ENCODE assay signal across 17 cellular contexts in genomic region chr10:31194986-31195385, GRCh38.
DNase-seq lines count a peak whose midpoint lies in the region; TF ChIP-seq lines count a peak whose summit lies in the region.
"Had no signal": no experiment of that assay in that cellular context is flagged by ENCODE, and none has a peak within 500 bp of the region (broad histone marks: within the 10 kb centered on the region; RNA-seq: fewer than 3 reads in every experiment).

No MANE protein-coding gene starts in this region.

- POLR2A ChIA-PET in MCF 10A (lab: Yijun Ruan, JAX), result no interaction called here

- H3K27me3 ChIP-seq in breast epithelium (no peaks in the 10 kb centered on the region), SJCRH30 (no peaks in the 10 kb centered on the region)

- no peaks in the 10 kb centered on the region for H3K4me1 ChIP-seq in breast epithelium
- peaks cover 10% of the 10 kb centered on the region for H3K4me1 ChIP-seq in SJCRH30

- in situ Hi-C loops in GM13976 (cut with MboI; ENCODE audit: low sequenced_read_pairs, unreplicated experiment), result no loop called here

- TF ChIP-seq CTCF in MCF 10A (IDR thresholded peaks at IDR 0.05; ENCODE audit: unreplicated experiment), result no peak
- TF ChIP-seq CTCF in breast epithelium (IDR thresholded peaks at IDR 0.05), result no peak
- TF ChIP-seq CTCF in fibroblast of villous mesenchyme (IDR thresholded peaks at IDR 0.05; ENCODE audit: insufficient read depth, low read depth, low read length), result no peak
- TF ChIP-seq CTCF in Calu3 (IDR thresholded peaks at IDR 0.05; ENCODE audit: unreplicated experiment), result no peak
- no peak for TF ChIP-seq CTCF in GM13976 (IDR thresholded peaks at IDR 0.05; ENCODE audit: borderline replicate concordance, control extremely low read depth, extremely low read depth, insufficient read depth, missing control alignments)

- H3K27me3 Mint-ChIP-seq in MCF 10A (ENCODE audit: insufficient read depth, unreplicated experiment) (no peaks in the 10 kb centered on the region), Calu3 (ENCODE audit: unreplicated experiment) (no peaks in the 10 kb centered on the region)

- intact Hi-C loops in MCF 10A (cut with micrococcal nuclease), result no loop called here
- intact Hi-C loops in breast epithelium (cut with DNase I; ENCODE audit: low total_unique reads), result no loop called here
- intact Hi-C loops in Calu3 (cut with micrococcal nuclease; ENCODE audit: unreplicated experiment), result no loop called here

- no peak overlapping the region for H3K4me3 Mint-ChIP-seq in MCF 10A (ENCODE audit: unreplicated experiment)
- H3K4me3 Mint-ChIP-seq in Calu3 (ENCODE audit: low read depth, unreplicated experiment), result no peak overlapping the region
- H3K4me3 Mint-ChIP-seq: H9 had no signal

- H3K36me3 Mint-ChIP-seq in MCF 10A (ENCODE audit: insufficient read depth, unreplicated experiment), result no peaks in the 10 kb centered on the region
- H3K36me3 Mint-ChIP-seq in Calu3 (ENCODE audit: insufficient read depth, unreplicated experiment), result no peaks in the 10 kb centered on the region

- H3K4me3 ChIP-seq in breast epithelium (no peak overlapping the region), SJCRH30 (no peak overlapping the region), fibroblast of villous mesenchyme (ENCODE audit: low read depth, low read length) (no peak overlapping the region)
- H3K4me3 ChIP-seq: SK-N-MC had no signal

- H3K27ac Mint-ChIP-seq in MCF 10A (ENCODE audit: low read depth, unreplicated experiment) (no peak overlapping the region), Calu3 (ENCODE audit: unreplicated experiment) (no peak overlapping the region)
- H3K27ac Mint-ChIP-seq: H9 had no signal

- H3K9me3 ChIP-seq in breast epithelium (no peaks in the 10 kb centered on the region), SJCRH30 (replicated peaks) (0 out of 2 replicates have a peak, but pooled peaks cover 4% of the 10 kb centered on the region)

- BruUV-seq in MCF 10A (replicated peaks; lab: Mats Ljungman, UMichigan), result no TSS peak
- BruUV-seq in Calu3 (replicated peaks; lab: Mats Ljungman, UMichigan), result no TSS peak

- H3K4me1 Mint-ChIP-seq in MCF 10A (ENCODE audit: insufficient read depth, unreplicated experiment) (peaks cover 5% of the 10 kb centered on the region), Calu3 (ENCODE audit: low read depth, unreplicated experiment) (no peaks in the 10 kb centered on the region)
- H3K4me1 Mint-ChIP-seq: H9 had no signal

- TF ChIP-seq POLR2A in breast epithelium (IDR thresholded peaks at IDR 0.05), result no peak

- CTCF ChIA-PET in MCF 10A (lab: Yijun Ruan, JAX) (no interaction called here), Calu3 (lab: Charles Lee) (no interaction called here)

- DNase-seq in MCF 10A (ENCODE audit: unreplicated experiment), result peak; percentile 8
- no peak for DNase-seq in breast epithelium (ENCODE audit: low spot score in 2 of 2)
- DNase-seq in SJCRH30, result peak; percentile 55 to 66
- DNase-seq in fibroblast of villous mesenchyme (ENCODE audit: low read depth), result peak; percentile 45
- no peak for DNase-seq in Calu3
- no peak for DNase-seq in GM13976 (ENCODE audit: low spot score)
- DNase-seq in DMS79 (lab: John Stamatoyannopoulos, UW), result no peak
- DNase-seq in medulla oblongata (ENCODE audit: extremely low spot score), result no peak
- DNase-seq: DMS79 treated with DMSO at 0.1 percent for 48 hours; H9; NCI-H146; NCI-H2081 treated with DMSO at 0.1 percent for 48 hours; NCI-H526; NK-92 treated with Interleukin-12 subunit alpha and Interleukin-12 subunit beta, amount 100 ng/mL, for 24 hours; OCI-M1 had no signal

- H3K9me3 Mint-ChIP-seq in MCF 10A (ENCODE audit: unreplicated experiment) (no peaks in the 10 kb centered on the region), Calu3 (ENCODE audit: low read depth, unreplicated experiment) (no peaks in the 10 kb centered on the region)
- H3K9me3 Mint-ChIP-seq: H9 had no signal

- no peaks in the 10 kb centered on the region for H3K36me3 ChIP-seq in breast epithelium
- no peaks in the 10 kb centered on the region for H3K36me3 ChIP-seq in SJCRH30

- no peak overlapping the region for H3K27ac ChIP-seq in breast epithelium
- H3K27ac ChIP-seq in SJCRH30, result no peak overlapping the region
- H3K27ac ChIP-seq: C4-2B, SK-N-MC had no signal

Comparison
In these comparisons a context has a peak if more than half of its experiments do, and no peak if none do; other contexts are left out.
1. DNase-seq: peak in MCF 10A (single experiment), SJCRH30 (2 of 2) and fibroblast of villous mesenchyme (single experiment); none in breast epithelium (0 of 2), Calu3 (single experiment), GM13976 (single experiment), DMS79 (single experiment) and medulla oblongata (single experiment).